Comparison of ENCODE assay signal across 21 cellular contexts in the genomic region with DNA sequence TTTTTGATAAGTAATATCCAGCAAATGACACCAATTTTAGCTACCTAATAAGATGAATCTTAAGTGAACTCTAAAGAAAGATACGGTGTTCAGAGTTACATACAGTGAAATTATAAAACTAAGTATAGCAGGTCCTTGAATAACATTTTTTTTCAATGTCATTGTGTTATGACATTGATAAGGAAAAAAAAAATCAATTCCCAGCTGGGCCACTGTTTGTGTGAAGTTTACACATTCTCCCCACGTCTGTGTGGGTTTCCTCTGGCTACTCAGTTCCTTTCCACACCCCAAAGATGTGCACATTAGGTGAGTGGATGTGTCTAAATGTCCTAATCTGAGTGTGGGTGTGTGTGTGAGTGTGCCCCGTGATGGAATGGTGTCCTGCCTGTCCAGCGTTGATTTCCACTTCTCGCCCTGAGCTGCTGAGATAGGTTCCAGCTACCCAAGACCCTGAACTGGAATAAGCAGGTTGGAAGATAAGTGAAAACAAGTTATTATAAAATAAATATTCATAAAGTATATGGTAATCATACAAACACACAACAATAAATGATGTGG. TPM values are rescaled to one million over a fixed set of nuclear protein-coding genes. Genes with fewer than 3 reads are reported as not detected.
DNase-seq lines count a peak whose midpoint lies in the region; ATAC-seq and TF ChIP-seq lines count a peak whose summit lies in the region.
"Had no signal": no experiment of that assay in that cellular context is flagged by ENCODE, and none has a peak within 500 bp of the region (broad histone marks: within the 10 kb centered on the region; RNA-seq: fewer than 3 reads in every experiment).

No MANE protein-coding gene starts in this region.

- H3K4me1 ChIP-seq in IMR-90 (ENCODE audit: control insufficient read depth, insufficient read depth, low read length) = 0 out of 2 replicates have a peak, but pooled peaks cover under 1% of the 10 kb centered on the region
- peaks cover 8% of the 10 kb centered on the region for H3K4me1 ChIP-seq in endodermal cell (ENCODE audit: control insufficient read depth, insufficient read depth, low read length)
- H3K4me1 ChIP-seq in prostate gland (replicated peaks) = no peaks in the 10 kb centered on the region

- TF ChIP-seq CTCF in IMR-90 (conservative IDR thresholded peaks at IDR 0.05; ENCODE audit: low read depth, low read length) (no peak), endodermal cell (conservative IDR thresholded peaks at IDR 0.05) (no peak), prostate gland (IDR thresholded peaks at IDR 0.05) (no peak), WTC11 (IDR thresholded peaks at IDR 0.05) (no peak)

- H3K4ac ChIP-seq in IMR-90 (ENCODE audit: low read depth, low read length) = no peak overlapping the region

- H3K4me3 Mint-ChIP-seq in endodermal cell = no peak overlapping the region
- no peak overlapping the region for H3K4me3 Mint-ChIP-seq in WTC11
- H3K4me3 Mint-ChIP-seq: CD4-positive, alpha-beta memory T cell; HFFc6 had no signal

- intact Hi-C loops in left ventricle myocardium superior (cut with micrococcal nuclease) = no loop called here
- intact Hi-C loops in Right ventricle myocardium inferior (cut with DNase I) = no loop called here
- intact Hi-C loops in IMR-90 (cut with micrococcal nuclease) = no loop called here
- intact Hi-C loops in prostate gland (cut with DNase I) = no loop called here

- H2BK15ac ChIP-seq in IMR-90 (ENCODE audit: low read depth, low read length) = no peak overlapping the region

- no peak overlapping the region for H3K4me2 ChIP-seq in IMR-90 (ENCODE audit: low read depth, low read length)
- H3K4me2 ChIP-seq: A549 had no signal

- H2BK5ac ChIP-seq in IMR-90 (ENCODE audit: low read depth, low read length, poor library complexity, severe bottlenecking) = no peak overlapping the region

- no peak overlapping the region for H3K27ac ChIP-seq in IMR-90 (ENCODE audit: insufficient read depth, low read length)
- H3K27ac ChIP-seq in endodermal cell (ENCODE audit: low read depth, low read length) = no peak overlapping the region
- peak overlapping the region; percentile 39 to 52 for H3K27ac ChIP-seq in prostate gland
- H3K27ac ChIP-seq: A549 had no signal

- ATAC-seq in left ventricle myocardium superior = peak; percentile 32
- ATAC-seq in Right ventricle myocardium inferior = no peak
- ATAC-seq in IMR-90 (ENCODE audit: low read depth) = no peak
- no peak for ATAC-seq in HG03439 (IDR thresholded peaks at IDR 0.05; ENCODE audit: unreplicated experiment)
- ATAC-seq in WTC11 = no peak
- ATAC-seq: A549 had no signal

- H3K9me3 ChIP-seq in IMR-90 (ENCODE audit: control insufficient read depth, insufficient read depth, low read length) (no peaks in the 10 kb centered on the region), endodermal cell (ENCODE audit: control insufficient read depth, low read length) (peaks cover 78% of the 10 kb centered on the region), prostate gland (no peaks in the 10 kb centered on the region)
- H3K9me3 ChIP-seq: A549, HAP-1 had no signal

- H3K27ac Mint-ChIP-seq in endodermal cell (no peak overlapping the region), WTC11 (no peak overlapping the region)
- H3K27ac Mint-ChIP-seq: CD4-positive, alpha-beta memory T cell; HFFc6 had no signal

- no peak overlapping the region for H4K5ac ChIP-seq in IMR-90 (ENCODE audit: low read depth, low read length)

- H2AFZ ChIP-seq in IMR-90 (replicated peaks; ENCODE audit: low read length, poor library complexity) = peak overlapping the region; percentile 61

- peaks cover 3% of the 10 kb centered on the region for H3K27me3 ChIP-seq in IMR-90 (ENCODE audit: control insufficient read depth, insufficient read depth, low read length)
- no peaks in the 10 kb centered on the region for H3K27me3 ChIP-seq in endodermal cell (ENCODE audit: control insufficient read depth, insufficient read depth, low read length, poor library complexity, severe bottlenecking)
- no peaks in the 10 kb centered on the region for H3K27me3 ChIP-seq in prostate gland (replicated peaks; ENCODE audit: insufficient read depth)

- no peak overlapping the region for H3K56ac ChIP-seq in IMR-90 (ENCODE audit: extremely low read depth, insufficient read depth, low read length)

- in situ Hi-C loops in IMR-90 (cut with MboI; ENCODE audit: low sequenced_read_pairs) = no loop called here

- DNase-seq in left ventricle myocardium superior (no peak), Right ventricle myocardium inferior (ENCODE audit: missing footprints) (no peak), IMR-90 (no peak), endodermal cell (no peak), prostate gland (ENCODE audit: low spot score) (no peak), WTC11 (ENCODE audit: low spot score) (no peak)
- DNase-seq: 8988T; ACHN; AML-193; C1 segment of cervical spinal cord; Calu3; CD4-positive, alpha-beta memory T cell; COR-L47; DMS53; DMS79 treated with DMSO at 0.1 percent for 48 hours; GF-D8; GOT3; HFFc6 had no signal

- H3K79me1 ChIP-seq in IMR-90 (ENCODE audit: low read depth in 1 of 2, low read length in 2 of 2) = no peaks in the 10 kb centered on the region

- CTCF ChIA-PET in IMR-90 (lab: Yijun Ruan, JAX) = interaction anchor here (0.9 kb wide), 1 partner anchor 10 kb away, joined by 3 read pairs; no protein-coding TSS in a partner anchor
- CTCF ChIA-PET in WTC11 (lab: Charles Lee) = no interaction called here

- H4K91ac ChIP-seq in IMR-90 (ENCODE audit: insufficient read depth, low read depth, low read length) = no peak overlapping the region

- dilution Hi-C loops in IMR-90 (cut with HindIII; ENCODE audit: low sequenced_read_pairs, unreplicated experiment) = no loop called here

- no peak overlapping the region for H2AK5ac ChIP-seq in IMR-90 (ENCODE audit: low read depth, low read length)

- H3K9me3 Mint-ChIP-seq in endodermal cell (peaks cover 62% of the 10 kb centered on the region), WTC11 (peaks cover 43% of the 10 kb centered on the region)

- H3K14ac ChIP-seq in IMR-90 (replicated peaks; ENCODE audit: low read depth, low read length) = no peak overlapping the region

- no peak overlapping the region for H2BK120ac ChIP-seq in IMR-90 (ENCODE audit: low read depth, low read length)

- H3K18ac ChIP-seq in IMR-90 (ENCODE audit: low read depth, low read length) = no peak overlapping the region

- H3K9ac ChIP-seq in IMR-90 (ENCODE audit: low read depth, low read length) = no peak overlapping the region
- H3K9ac ChIP-seq in endodermal cell (ENCODE audit: extremely low read depth, low read length, poor library complexity, severe bottlenecking) = no peak overlapping the region

- no peak for TF ChIP-seq RAD21 in IMR-90 (IDR thresholded peaks at IDR 0.05; ENCODE audit: low read length)

- no peak for TF ChIP-seq POLR2A in IMR-90 (IDR thresholded peaks at IDR 0.05; ENCODE audit: low read depth, low read length)
- TF ChIP-seq POLR2A in prostate gland (IDR thresholded peaks at IDR 0.05) = no peak

- H4K20me1 ChIP-seq in IMR-90 (ENCODE audit: insufficient read depth, low read length) = no peaks in the 10 kb centered on the region

- H4K8ac ChIP-seq in IMR-90 (ENCODE audit: low read depth in 2 of 2, low read length in 2 of 2) = no peak overlapping the region

- H3K4me3 ChIP-seq in IMR-90 (ENCODE audit: insufficient read depth, low read depth, low read length) (no peak overlapping the region), endodermal cell (ENCODE audit: low read length) (peak overlapping the region; percentile 53), prostate gland (no peak overlapping the region)
- H3K4me3 ChIP-seq: A549, HAP-1 had no signal

- H2BK20ac ChIP-seq in IMR-90 (ENCODE audit: low read depth, low read length) = no peak overlapping the region

- no peak overlapping the region for H2AK9ac ChIP-seq in IMR-90 (replicated peaks; ENCODE audit: low read depth, low read length, poor library complexity)

- H3K9me1 ChIP-seq in IMR-90 (ENCODE audit: insufficient read depth, low read length) = no peaks in the 10 kb centered on the region

- H3K36me3 Mint-ChIP-seq in endodermal cell (ENCODE audit: low read depth) (peaks cover 33% of the 10 kb centered on the region), WTC11 (peaks cover 17% of the 10 kb centered on the region)
- H3K36me3 Mint-ChIP-seq: CD4-positive, alpha-beta memory T cell had no signal

- WGBS in IMR-90 (ENCODE audit: extremely low coverage in 2 of 2, insufficient read length in 1 of 2), 2 experiments = no CpG with 5 or more reads among the region's 5 CpGs
- 91% methylated on average over 5 of the region's 5 CpGs; no CpG with 5 or more reads in 1 of the 2 experiments for WGBS in endodermal cell (ENCODE audit: insufficient coverage in 1 of 2, insufficient read length in 1 of 2), 2 experiments
- WGBS in prostate gland = 78% methylated on average over 5 of the region's 5 CpGs

- H3K36me3 ChIP-seq in IMR-90 (ENCODE audit: control insufficient read depth, insufficient read depth, low read length) (no peaks in the 10 kb centered on the region), endodermal cell (ENCODE audit: control insufficient read depth, insufficient read depth, low read length) (peaks cover 20% of the 10 kb centered on the region), prostate gland (no peaks in the 10 kb centered on the region)
- H3K36me3 ChIP-seq: HAP-1 had no signal

- H3K27me3 Mint-ChIP-seq in endodermal cell (ENCODE audit: insufficient read depth) (no peaks in the 10 kb centered on the region), WTC11 (ENCODE audit: low read depth) (peaks cover 4% of the 10 kb centered on the region; the same call in 1 of the 2 replicates)

- POLR2A ChIA-PET in IMR-90 (lab: Charles Lee; ENCODE audit: unreplicated experiment) = no interaction called here
- POLR2A ChIA-PET in WTC11 (lab: Charles Lee) = no interaction called here

- H3K23ac ChIP-seq in IMR-90 (ENCODE audit: low read depth, low read length) = no peak overlapping the region

- H3K4me1 Mint-ChIP-seq in endodermal cell (peaks cover 23% of the 10 kb centered on the region), WTC11 (peaks cover 17% of the 10 kb centered on the region)

- no TSS peak for BruUV-seq in IMR-90 (replicated peaks; lab: Mats Ljungman, UMichigan)

TF ChIP-seq in IMR-90, 13 proteins besides CTCF, POLR2A, EP300 and RAD21 (continues in another document):
- TF ChIP-seq RCOR1 (IDR thresholded peaks at IDR 0.05; ENCODE audit: insufficient replicate concordance, low read length) (no peak), BHLHE40 (IDR thresholded peaks at IDR 0.05; ENCODE audit: low read depth, low read length) (no peak)

TF ChIP-seq in WTC11, 78 proteins besides CTCF, POLR2A, EP300 and RAD21 (continues in another document):
- TF ChIP-seq ATF1 (CRISPR knock-in tag; IDR thresholded peaks at IDR 0.05) = no peak
- no peak for TF ChIP-seq JUN (CRISPR knock-in tag; IDR thresholded peaks at IDR 0.05)
- no peak for TF ChIP-seq IRF2 (CRISPR knock-in tag; IDR thresholded peaks at IDR 0.05; ENCODE audit: borderline replicate concordance, low read depth)

RNA-seq across cellular contexts. Expression of a gene that starts 31.2 kb away (rescaled TPM):
- total RNA-seq in left ventricle myocardium superior = 116 TPM
- 125 TPM for total RNA-seq in Right ventricle myocardium inferior
- 11.5 and 11.9 TPM in 2 replicates for total RNA-seq in IMR-90 (2012; rRNA removed)
- 5.4 and 6.1 TPM in 2 replicates for polyA plus RNA-seq in IMR-90 (2012; rRNA removed)
- 4.0 and 4.1 TPM in 2 replicates for polyA plus RNA-seq in IMR-90 (2012; cell fraction: cytosol; rRNA removed)
- polyA plus RNA-seq in IMR-90 (2012; cell fraction: nucleus; rRNA removed; ENCODE audit: low replicate concordance) = 7.1 and 10.1 TPM in 2 replicates
- total RNA-seq in endodermal cell = 10 to 100 TPM; 35.1 to 37.8 TPM
- 8.4 TPM for polyA plus RNA-seq in endodermal cell (2013, experiment 1 of 2)
- 11.2 TPM for polyA plus RNA-seq in endodermal cell (2013, experiment 2 of 2)
- 10 to 100 TPM; 63.7 to 65.1 TPM for total RNA-seq in prostate gland
- 13.4 to 17.0 TPM (median 14.1 TPM) in 3 replicates for total RNA-seq in WTC11 (2021)

Comparison
In these comparisons a context has a peak if more than half of its experiments do, and no peak if none do; other contexts are left out.
1. H3K27ac ChIP-seq: peak in prostate gland (2 of 2); none in IMR-90 (single experiment) and endodermal cell (single experiment).